ENCODE assay signal across 18 cellular contexts in the genomic region with DNA sequence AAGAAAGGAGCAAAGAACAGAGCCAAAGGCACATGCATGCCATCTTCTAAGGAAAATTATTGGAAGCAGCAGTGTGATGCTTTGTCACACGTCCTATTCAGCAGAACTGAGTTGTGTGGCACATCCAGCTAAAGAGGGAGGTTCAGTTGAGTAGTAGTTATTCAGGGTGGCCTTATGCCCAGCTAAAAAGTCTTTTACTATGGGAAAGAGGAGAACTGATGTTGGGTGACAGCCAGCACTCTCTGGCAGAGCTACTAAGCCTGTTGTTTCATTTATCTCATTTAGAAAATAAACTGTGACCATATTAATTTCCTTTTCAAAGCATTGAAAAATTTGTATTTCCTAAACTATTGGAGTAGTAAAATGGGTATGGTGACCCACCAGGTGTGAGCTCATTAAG. TPM values are rescaled to one million over a fixed set of nuclear protein-coding genes. Genes with fewer than 3 reads are reported as not detected.
DNase-seq lines count a peak whose midpoint lies in the region; ATAC-seq and TF ChIP-seq lines count a peak whose summit lies in the region.
"Had no signal": no experiment of that assay in that cellular context is flagged by ENCODE, and none has a peak within 500 bp of the region (broad histone marks: within the 10 kb centered on the region; RNA-seq: fewer than 3 reads in every experiment).

No MANE protein-coding gene starts in this region.

- no peaks in the 10 kb centered on the region for H3K36me3 ChIP-seq in WERI-Rb-1
- H3K36me3 ChIP-seq in trophoblast cell (ENCODE audit: control insufficient read depth in 1 of 2, insufficient read depth in 2 of 2, low read length in 2 of 2): no peaks in the 10 kb centered on the region
- H3K36me3 ChIP-seq: BLaER1 treated with 17β-estradiol and CSF1 and Interleukin-3, amounts not matched to agents 10 nM and 100 nM; left ventricle myocardium inferior had no signal

- H3K4me3 ChIP-seq in astrocyte of the spinal cord (ENCODE audit: low read depth, low read length): no peak overlapping the region
- H3K4me3 ChIP-seq in WERI-Rb-1 (ENCODE audit: low read depth, low read length): no peak overlapping the region
- no peak overlapping the region for H3K4me3 ChIP-seq in trophoblast cell (ENCODE audit: low read depth, low read length)
- H3K4me3 ChIP-seq: BLaER1 treated with 17β-estradiol and CSF1 and Interleukin-3, amounts not matched to agents 10 nM and 100 nM; left ventricle myocardium inferior had no signal

- WGBS in trophoblast cell (ENCODE audit: extremely low coverage, insufficient coverage, insufficient read length): no CpG with 5 or more reads among the region's 1 CpG

- no peak overlapping the region for H4K91ac ChIP-seq in trophoblast cell (ENCODE audit: low read depth, low read length)

- no peak for ATAC-seq in HG02973 (IDR thresholded peaks at IDR 0.05; ENCODE audit: unreplicated experiment)

- no peak overlapping the region for H3K9ac ChIP-seq in trophoblast cell (ENCODE audit: low read length)
- H3K9ac ChIP-seq: BLaER1 treated with 17β-estradiol and CSF1 and Interleukin-3, amounts not matched to agents 10 nM and 100 nM had no signal

- in situ Hi-C loops in astrocyte of the spinal cord (cut with HindIII; ENCODE audit: low sequenced_read_pairs): no loop called here

- H3K79me2 ChIP-seq in trophoblast cell (ENCODE audit: control insufficient read depth, insufficient read depth, low read length, poor library complexity): no peaks in the 10 kb centered on the region

- H3K4ac ChIP-seq in trophoblast cell (ENCODE audit: low read depth, low read length): no peak overlapping the region

- H3K23ac ChIP-seq in trophoblast cell (ENCODE audit: low read length): no peak overlapping the region

- TF ChIP-seq CTCF in astrocyte of the spinal cord (IDR thresholded peaks at IDR 0.05; ENCODE audit: low read depth, low read length): no peak
- no peak for TF ChIP-seq CTCF in WERI-Rb-1 (IDR thresholded peaks at IDR 0.05; ENCODE audit: low read depth, low read length)

- H2AFZ ChIP-seq in trophoblast cell (ENCODE audit: insufficient read depth, low read length, poor library complexity): no peak overlapping the region

- no peak overlapping the region for H2AK5ac ChIP-seq in trophoblast cell (ENCODE audit: low read length)

- H2BK12ac ChIP-seq in trophoblast cell (ENCODE audit: low read length): no peak overlapping the region

- H3K4me1 ChIP-seq in trophoblast cell (ENCODE audit: control insufficient read depth in 1 of 2, insufficient read depth in 2 of 2, low read length in 2 of 2): peaks cover 8 to 20% of the 10 kb centered on the region in 2 experiments

- H3K27ac ChIP-seq in WERI-Rb-1 (no peak overlapping the region), trophoblast cell (ENCODE audit: low read depth, low read length) (no peak overlapping the region)
- H3K27ac ChIP-seq: BLaER1 treated with 17β-estradiol and CSF1 and Interleukin-3, amounts not matched to agents 10 nM and 100 nM; HL-60; left ventricle myocardium inferior had no signal

- H3K4me2 ChIP-seq in trophoblast cell (ENCODE audit: low read length): no peak overlapping the region

- H4K8ac ChIP-seq in trophoblast cell (ENCODE audit: low read depth, low read length): no peak overlapping the region

- H3K14ac ChIP-seq in trophoblast cell (ENCODE audit: low read length): no peak overlapping the region

- no peak overlapping the region for H3K18ac ChIP-seq in trophoblast cell (ENCODE audit: low read length)

- H2BK5ac ChIP-seq in trophoblast cell (ENCODE audit: low read depth, low read length, poor library complexity): no peak overlapping the region

- DNase-seq in Ammon's horn (ENCODE audit: low spot score) (peak; percentile 69), H4 (ENCODE audit: low spot score) (peak; percentile 34), astrocyte of the spinal cord (ENCODE audit: low read depth, low spot score) (peak; percentile 43), myocyte (ENCODE audit: low read depth) (peak; percentile 61), WERI-Rb-1 (no peak), trophoblast cell (no peak)
- DNase-seq: activated CD4-positive, CD25-positive, alpha-beta regulatory T cell; activated naive CD4-positive, alpha-beta T cell; KBM-7; left ventricle myocardium inferior; naive B cell; NCI-H187 treated with DMSO at 0.1 percent for 48 hours; NCI-H526 treated with DMSO at 0.1 percent for 48 hours; retina; T-cell had no signal

- H3K79me1 ChIP-seq in trophoblast cell (ENCODE audit: low read length): no peaks in the 10 kb centered on the region

- no peak overlapping the region for H2BK120ac ChIP-seq in trophoblast cell (ENCODE audit: insufficient read depth, low read length, poor library complexity)

- H3K27me3 ChIP-seq in WERI-Rb-1 (ENCODE audit: insufficient read depth, low read depth, severe bottlenecking): no peaks in the 10 kb centered on the region
- no peaks in the 10 kb centered on the region for H3K27me3 ChIP-seq in trophoblast cell (ENCODE audit: insufficient read depth, low read length)

- H3K9me3 ChIP-seq in WERI-Rb-1 (ENCODE audit: severe bottlenecking): no peaks in the 10 kb centered on the region
- no peaks in the 10 kb centered on the region for H3K9me3 ChIP-seq in trophoblast cell (ENCODE audit: insufficient read depth, low read depth, low read length)
- H3K9me3 ChIP-seq: BLaER1 treated with 17β-estradiol and CSF1 and Interleukin-3, amounts not matched to agents 10 nM and 100 nM; left ventricle myocardium inferior had no signal

- no peak overlapping the region for H4K12ac ChIP-seq in trophoblast cell (ENCODE audit: low read depth, low read length)

RNA-seq across cellular contexts. Expression of a gene that starts 18.5 kb away (rescaled TPM):
- 26.8 and 29.1 TPM in 2 replicates for total RNA-seq in H4 (2014; rRNA removed; shearing (Covaris generic))
- 650 and 854 TPM in 2 replicates for total RNA-seq in myocyte
- polyA plus RNA-seq in myocyte (2012): 261 TPM
- 26.5 and 28.2 TPM in 2 replicates for polyA plus RNA-seq in trophoblast cell (2013)

Comparison
In these comparisons a context has a peak if more than half of its experiments do, and no peak if none do; other contexts are left out.
1. DNase-seq: peak in Ammon's horn (single experiment), H4 (single experiment), astrocyte of the spinal cord (single experiment) and myocyte (single experiment); none in WERI-Rb-1 (single experiment) and trophoblast cell (0 of 2).
2. RNA of a gene that starts 18.5 kb away (total RNA-seq): 650 to 854 TPM in myocyte; 26.8 to 29.1 TPM in H4; every median in the first group is over 10 times any median in the second.